Comparison of ENCODE assay signal across 8 cellular contexts in the genomic region with DNA sequence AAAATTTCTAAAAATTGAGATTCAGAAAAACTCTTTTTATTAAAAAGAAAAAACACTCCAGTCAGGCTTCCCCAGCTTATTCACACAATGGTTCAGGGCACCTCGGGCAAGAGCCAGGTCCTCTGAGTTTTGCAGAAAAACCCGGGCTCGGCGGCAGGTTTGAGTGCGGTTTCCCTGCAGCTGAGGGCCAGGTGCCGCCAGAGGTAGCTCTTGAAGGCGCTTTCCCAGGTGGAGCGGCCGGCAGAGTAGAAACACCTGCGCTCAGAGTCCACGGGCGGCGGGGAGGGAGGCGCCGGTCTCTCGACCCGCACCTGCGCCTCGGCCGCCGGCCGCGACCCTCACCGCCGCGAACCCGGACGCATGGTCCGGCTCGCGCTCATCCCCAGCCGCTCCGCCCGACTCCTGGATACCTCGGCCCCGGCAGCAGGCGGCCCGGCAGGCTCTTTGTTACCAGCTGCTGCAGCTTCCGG. TPM values are rescaled to one million over a fixed set of nuclear protein-coding genes. Genes with fewer than 3 reads are reported as not detected.
DNase-seq lines count a peak whose midpoint lies in the region; ATAC-seq, FAIRE-seq and TF ChIP-seq lines count a peak whose summit lies in the region.

No MANE protein-coding gene starts in this region.

- CTCF ChIA-PET in AG04450 (lab: Charles Lee): interaction anchor here (0.7 to 1.9 kb wide), 5 partner anchors 9 to 579 kb away, joined by 3 to 6 read pairs (median 4); no protein-coding TSS in a partner anchor

- H3K4me3 ChIP-seq in AG04450 (ENCODE audit: low read depth, low read length): peak overlapping the region; percentile 94

- H3K4me1 Mint-ChIP-seq in activated T-helper 17 cell treated with anti-CD3 and anti-CD28 coated beads, Interleukin-2, amount 50 U/mL, for 72 hours: peaks cover 12% of the 10 kb centered on the region
- H3K4me1 Mint-ChIP-seq in stimulated activated naive CD8-positive, alpha-beta T cell treated with anti-CD3 and anti-CD28 coated beads, Interleukin-15, Interleukin-2, amounts not matched to agents 100 ng/mL and 50 ng/mL, for 24 hours (ENCODE audit: low read depth): peaks cover 60% of the 10 kb centered on the region

- no peaks in the 10 kb centered on the region for H3K9me3 ChIP-seq in AG04450 (ENCODE audit: control insufficient read depth, insufficient read depth, low read length)

- H3K27me3 Mint-ChIP-seq in activated T-helper 17 cell treated with anti-CD3 and anti-CD28 coated beads, Interleukin-2, amount 50 U/mL, for 72 hours: no peaks in the 10 kb centered on the region
- H3K27me3 Mint-ChIP-seq in stimulated activated naive CD8-positive, alpha-beta T cell treated with anti-CD3 and anti-CD28 coated beads, Interleukin-15, Interleukin-2, amounts not matched to agents 100 ng/mL and 50 ng/mL, for 24 hours: no peaks in the 10 kb centered on the region

- peak; percentile 30 for ATAC-seq in GM18867 (IDR thresholded peaks at IDR 0.05; ENCODE audit: unreplicated experiment)
- ATAC-seq in HG03558 (IDR thresholded peaks at IDR 0.05; ENCODE audit: extremely low read depth, unreplicated experiment): peak; percentile 12
- peak; percentile 67 for ATAC-seq in activated T-helper 17 cell treated with anti-CD3 and anti-CD28 coated beads, Interleukin-2, amount 50 U/mL, for 72 hours (replicated peaks)
- no peak for ATAC-seq in HG02642 (IDR thresholded peaks at IDR 0.05; ENCODE audit: poor library complexity, unreplicated experiment)

- peak overlapping the region; percentile 91 for H3K27ac Mint-ChIP-seq in activated T-helper 17 cell treated with anti-CD3 and anti-CD28 coated beads, Interleukin-2, amount 50 U/mL, for 72 hours
- peak overlapping the region; percentile 71 for H3K27ac Mint-ChIP-seq in stimulated activated naive CD8-positive, alpha-beta T cell treated with anti-CD3 and anti-CD28 coated beads, Interleukin-15, Interleukin-2, amounts not matched to agents 100 ng/mL and 50 ng/mL, for 24 hours

- POLR2A ChIA-PET in AG04450 (lab: Yijun Ruan, JAX): interaction anchor here (0.6 to 1.4 kb wide), 4 partner anchors 13 to 1588 kb away, joined by 3 read pairs; a partner anchor contains a TSS

- DNase-seq in AG04450 (ENCODE audit: low read depth, low spot score) (no peak), T1000 (lab: John Stamatoyannopoulos, UW) (no peak)

- no peaks in the 10 kb centered on the region for H3K27me3 ChIP-seq in AG04450 (ENCODE audit: control insufficient read depth, insufficient read depth, low read length)

- no peak for TF ChIP-seq CTCF in AG04450 (IDR thresholded peaks at IDR 0.05; ENCODE audit: low read depth, low read length)

- no peaks in the 10 kb centered on the region for H3K9me3 Mint-ChIP-seq in activated T-helper 17 cell treated with anti-CD3 and anti-CD28 coated beads, Interleukin-2, amount 50 U/mL, for 72 hours
- H3K9me3 Mint-ChIP-seq in stimulated activated naive CD8-positive, alpha-beta T cell treated with anti-CD3 and anti-CD28 coated beads, Interleukin-15, Interleukin-2, amounts not matched to agents 100 ng/mL and 50 ng/mL, for 24 hours: no peaks in the 10 kb centered on the region

- peak overlapping the region; percentile 84 for H3K27ac ChIP-seq in AG04450 (ENCODE audit: low read depth, low read length)

- H3K4me3 Mint-ChIP-seq in activated T-helper 17 cell treated with anti-CD3 and anti-CD28 coated beads, Interleukin-2, amount 50 U/mL, for 72 hours: peak overlapping the region; percentile 94
- H3K4me3 Mint-ChIP-seq in stimulated activated naive CD8-positive, alpha-beta T cell treated with anti-CD3 and anti-CD28 coated beads, Interleukin-15, Interleukin-2, amounts not matched to agents 100 ng/mL and 50 ng/mL, for 24 hours: peak overlapping the region; percentile 100

- FAIRE-seq in islet of Langerhans (lab: Jason Lieb, UNC): peak; percentile 13

- H3K36me3 Mint-ChIP-seq in activated T-helper 17 cell treated with anti-CD3 and anti-CD28 coated beads, Interleukin-2, amount 50 U/mL, for 72 hours (ENCODE audit: low read depth): peaks cover 32% of the 10 kb centered on the region
- H3K36me3 Mint-ChIP-seq in stimulated activated naive CD8-positive, alpha-beta T cell treated with anti-CD3 and anti-CD28 coated beads, Interleukin-15, Interleukin-2, amounts not matched to agents 100 ng/mL and 50 ng/mL, for 24 hours (ENCODE audit: low read depth): peaks cover 27% of the 10 kb centered on the region

RNA-seq across cellular contexts. Expression of a gene that starts 0.4 kb away (rescaled TPM):
- 16.7 and 19.4 TPM in 2 replicates for polyA plus RNA-seq in AG04450 (2011; rRNA removed)
- polyA minus RNA-seq in AG04450 (2011; rRNA and poly(A)+ RNA removed): 10.0 and 14.0 TPM in 2 replicates
- 10 to 100 TPM; 44.7 to 72.3 TPM for total RNA-seq in activated T-helper 17 cell treated with anti-CD3 and anti-CD28 coated beads, Interleukin-2, amount 50 U/mL, for 72 hours

RNA-seq across cellular contexts. Expression of a gene that starts 0.8 kb away (rescaled TPM):
- polyA plus RNA-seq in AG04450 (2011; rRNA removed): 8.0 and 9.9 TPM in 2 replicates
- 6.0 and 7.0 TPM in 2 replicates for polyA minus RNA-seq in AG04450 (2011; rRNA and poly(A)+ RNA removed)
- 10 to 100 TPM; 11.8 to 15.1 TPM for total RNA-seq in activated T-helper 17 cell treated with anti-CD3 and anti-CD28 coated beads, Interleukin-2, amount 50 U/mL, for 72 hours

RNA-seq across cellular contexts. Expression of a gene that starts 46.8 kb away (rescaled TPM):
- polyA plus RNA-seq in AG04450 (2011; rRNA removed): not detected in 2 replicates
- not detected in 2 replicates for polyA minus RNA-seq in AG04450 (2011; rRNA and poly(A)+ RNA removed)
- total RNA-seq in activated T-helper 17 cell treated with anti-CD3 and anti-CD28 coated beads, Interleukin-2, amount 50 U/mL, for 72 hours: not detected
